Comparison of ENCODE assay signal across 8 cellular contexts in the genomic region with DNA sequence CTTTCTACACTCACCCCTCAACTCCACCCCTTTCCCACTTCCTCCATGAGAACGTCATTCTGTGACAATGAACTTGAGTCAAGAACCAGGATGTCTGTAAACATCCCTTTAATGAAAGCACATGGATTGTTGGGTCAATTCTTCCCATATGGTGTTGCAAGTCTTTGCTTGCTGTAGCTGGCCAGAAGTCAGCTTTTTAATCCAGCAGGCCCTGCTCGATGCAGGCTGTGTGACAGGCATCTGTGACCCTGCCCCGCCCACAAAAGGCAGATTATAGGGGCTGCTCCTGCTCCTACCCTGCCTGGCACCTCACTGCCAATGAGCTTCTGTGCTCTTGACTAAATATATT.
DNase-seq lines count a peak whose midpoint lies in the region; FAIRE-seq and TF ChIP-seq lines count a peak whose summit lies in the region.

No MANE protein-coding gene starts in this region.

- H3K27me3 ChIP-seq in small intestine (ENCODE audit: control insufficient read depth in 2 of 2, insufficient read depth in 2 of 2, low read length in 2 of 2) = no peaks in the 10 kb centered on the region

- H3K9me3 ChIP-seq in small intestine (ENCODE audit: control insufficient read depth, low read depth) = no peaks in the 10 kb centered on the region

- peak overlapping the region; percentile 62 for H3K27ac ChIP-seq in RWPE1
- H3K27ac ChIP-seq in small intestine (ENCODE audit: low read depth in 1 of 2, low read length in 1 of 2) = peak overlapping the region in 1 of 2 donors; percentile 41

- H3K4me1 ChIP-seq in small intestine (ENCODE audit: control insufficient read depth in 2 of 2, insufficient read depth in 1 of 2, low read depth in 1 of 2, low read length in 1 of 2) = peaks cover 2 to 17% of the 10 kb centered on the region in 2 donors

- DNase-seq in GM12892 (ENCODE audit: insufficient read length) (no peak), RWPE1 (ENCODE audit: low spot score) (peak; percentile 50), fibroblast of villous mesenchyme (ENCODE audit: low read depth) (peak; percentile 98), small intestine (peak; percentile 47), GM20000 (ENCODE audit: low spot score) (no peak), C1 segment of cervical spinal cord (lab: John Stamatoyannopoulos, UW) (no peak), iPS-NIHi7 (ENCODE audit: extremely low spot score) (no peak), mesenteric fat pad (ENCODE audit: low spot score) (no peak)

- CTCF ChIA-PET in RWPE1 (lab: Yijun Ruan, JAX) = interaction anchor here (0.7 kb wide), 1 partner anchor 21 kb away, joined by 3 read pairs; no protein-coding TSS in a partner anchor

- FAIRE-seq in GM12892 (lab: Jason Lieb, UNC) (peak; percentile 78), small intestine (lab: Jason Lieb, UNC) (no peak)

- no peak for TF ChIP-seq CTCF in RWPE1 (conservative IDR thresholded peaks at IDR 0.05; ENCODE audit: low read depth)
- TF ChIP-seq CTCF in fibroblast of villous mesenchyme (IDR thresholded peaks at IDR 0.05; ENCODE audit: insufficient read depth, low read depth, low read length) = no peak
- TF ChIP-seq CTCF in GM20000 (IDR thresholded peaks at IDR 0.05; ENCODE audit: extremely low read depth, missing control alignments) = no peak

- POLR2A ChIA-PET in RWPE1 (lab: Yijun Ruan, JAX; ENCODE audit: low non-redundant PET) = no interaction called here

- TF ChIP-seq POLR2A in GM12892 (IDR thresholded peaks at IDR 0.05; ENCODE audit: low read depth, low read length) = no peak

- H3K36me3 ChIP-seq in small intestine (ENCODE audit: control insufficient read depth in 2 of 2, insufficient read depth in 2 of 2, low read length in 2 of 2) = no peaks in the 10 kb centered on the region

- H3K4me3 ChIP-seq in fibroblast of villous mesenchyme (ENCODE audit: low read depth, low read length) = no peak overlapping the region
- H3K4me3 ChIP-seq in small intestine (ENCODE audit: low read depth in 1 of 2, low read length in 2 of 2) = no peak overlapping the region

- 27 to 32% (median 29%) methylated on average over 3 of the region's 3 CpGs for WGBS in small intestine, 3 donors

Comparison
In these comparisons a context has a peak if more than half of its experiments do, and no peak if none do; other contexts are left out.
1. DNase-seq: peak in RWPE1 (single experiment), fibroblast of villous mesenchyme (single experiment) and small intestine (single experiment); none in GM12892 (single experiment), GM20000 (single experiment), C1 segment of cervical spinal cord (0 of 14), iPS-NIHi7 (single experiment) and mesenteric fat pad (single experiment).